ENCODE assay signal across 8 cellular contexts in genomic region chr2:104849618-104850097, GRCh38. TPM values are rescaled to one million over a fixed set of nuclear protein-coding genes. Genes with fewer than 3 reads are reported as not detected.
DNase-seq lines count a peak whose midpoint lies in the region; ATAC-seq, FAIRE-seq and TF ChIP-seq lines count a peak whose summit lies in the region.

No MANE protein-coding gene starts in this region.

- TF ChIP-seq EP300 in K562 (IDR thresholded peaks at IDR 0.05; ENCODE audit: low read length) = no peak

- ATAC-seq in K562 = peak; percentile 81

- no peak overlapping the region for H3K27ac ChIP-seq in A673 (ENCODE audit: low read depth, low read length, poor library complexity, severe bottlenecking)
- H3K27ac ChIP-seq in K562 (ENCODE audit: extremely low read depth, low read depth, low read length) = no peak overlapping the region
- H3K27ac ChIP-seq in layer of hippocampus (ENCODE audit: low read depth, low read length) = peak overlapping the region; percentile 93

- H3K9me3 ChIP-seq in A673 (ENCODE audit: low read depth, low read length, poor library complexity, severe bottlenecking) = no peaks in the 10 kb centered on the region
- H3K9me3 ChIP-seq in K562 (replicated peaks; ENCODE audit: control insufficient read depth, insufficient read depth, low read depth, low read length) = no peaks in the 10 kb centered on the region

- H3K9me3 Mint-ChIP-seq in IgD-negative memory B cell = peaks cover 0 to 11% (median 2%) of the 10 kb centered on the region in 3 donors

- DNase-seq in A673 (ENCODE audit: low spot score) (peak; percentile 73), GM10266 (ENCODE audit: extremely low spot score) (peak; percentile 72), SK-MEL-5 (ENCODE audit: low read depth, low spot score) (peak; percentile 60), K562 (ENCODE audit: extremely low read depth in 1 of 4, low spot score in 3 of 4) (peak; percentile 43 to 67 (median 48)), 8988T (no peak)
- peak; percentile 19 to 60 (median 43) for DNase-seq in stimulated activated CD4-positive, alpha-beta T cell treated with anti-CD3 and anti-CD28 coated beads, TNF-alpha, amount 100 ng/mL, for 24 hours (ENCODE audit: low read depth in 3 of 3)

- H3K4me1 Mint-ChIP-seq in IgD-negative memory B cell = peaks cover 12 to 45% (median 20%) of the 10 kb centered on the region in 3 donors

- H3K4me1 ChIP-seq in A673 (ENCODE audit: insufficient read depth, low read length, poor library complexity, severe bottlenecking) (peaks cover 9% of the 10 kb centered on the region), K562 (replicated peaks in 1 of 2; ENCODE audit: control insufficient read depth in 2 of 2, insufficient read depth in 2 of 2, low read length in 2 of 2) (peaks cover 0 to 13% of the 10 kb centered on the region in 2 experiments; a peak in 2 of 5 replicates)

- no peak overlapping the region for H3K9ac ChIP-seq in K562 (ENCODE audit: insufficient read depth in 1 of 2, low read depth in 2 of 2, low read length in 2 of 2)

- CTCF ChIA-PET in A673 (lab: Charles Lee) = interaction anchor here (0.5 to 1.0 kb wide), 7 partner anchors 17 to 1733 kb away, joined by 3 to 7 read pairs (median 4); no protein-coding TSS in a partner anchor
- CTCF ChIA-PET in K562 (lab: Yijun Ruan, JAX; ENCODE audit: low intra/inter-chr PET ratio) = interaction anchor here (1.6 kb wide), 1 partner anchor 1561 kb away, joined by 4 read pairs; no protein-coding TSS in a partner anchor

- peak; percentile 55 to 67 for TF ChIP-seq RAD21 in K562 (CRISPR knock-in tag; conservative IDR thresholded peaks at IDR 0.05 in 1 of 2, IDR thresholded peaks at IDR 0.05 in 1 of 2)

- H3K36me3 ChIP-seq in A673 (ENCODE audit: insufficient read depth, low read length, poor library complexity, severe bottlenecking) (no peaks in the 10 kb centered on the region), K562 (ENCODE audit: control insufficient read depth, insufficient read depth, low read length) (no peaks in the 10 kb centered on the region)

- FAIRE-seq in K562 (lab: Jason Lieb, UNC) = peak; percentile 83

- no peaks in the 10 kb centered on the region for H4K20me1 ChIP-seq in K562 (replicated peaks; ENCODE audit: control insufficient read depth, insufficient read depth, low read length)

- no peaks in the 10 kb centered on the region for H3K9me1 ChIP-seq in K562 (ENCODE audit: control insufficient read depth, insufficient read depth, low read length)

- peaks cover 3% of the 10 kb centered on the region for H3K36me3 Mint-ChIP-seq in IgD-negative memory B cell

- TF ChIP-seq CTCF in A673 (conservative IDR thresholded peaks at IDR 0.05; ENCODE audit: low read depth, low read length) (peak; percentile 88), GM10266 (IDR thresholded peaks at IDR 0.05; ENCODE audit: control insufficient read depth, insufficient read depth, low read depth, missing control alignments) (peak; percentile 80), K562 (IDR thresholded peaks at IDR 0.05 in 2 of 3, conservative IDR thresholded peaks at IDR 0.05 in 1 of 3; ENCODE audit: insufficient read depth in 2 of 3, low read depth in 1 of 3, low read length in 3 of 3) (peak; percentile 61 to 79 (median 71))

- 5% methylated on average over 4 of the region's 5 CpGs for WGBS in K562 (ENCODE audit: insufficient coverage, low coverage, missing lambda C conversion rate)

- POLR2A ChIA-PET in A673 (lab: Charles Lee; ENCODE audit: low non-redundant PET) = no interaction called here
- POLR2A ChIA-PET in K562 (lab: Yijun Ruan, JAX) = no interaction called here

- no peaks in the 10 kb centered on the region for H3K79me2 ChIP-seq in K562 (ENCODE audit: control insufficient read depth, insufficient read depth, low read length)

- no peak overlapping the region for H3K4me2 ChIP-seq in K562 (ENCODE audit: insufficient read depth, low read length)

- H3K27ac Mint-ChIP-seq in IgD-negative memory B cell = peak overlapping the region; percentile 2 to 81 (median 80)

- BruUV-seq in A673 (replicated peaks; lab: Mats Ljungman, UMichigan) (no TSS peak), K562 (replicated peaks; lab: Mats Ljungman, UMichigan) (no TSS peak)

- H3K4me3 ChIP-seq in A673 (ENCODE audit: low read depth, low read length, poor library complexity, severe bottlenecking) = no peak overlapping the region
- no peak overlapping the region for H3K4me3 ChIP-seq in K562

- H3K27me3 ChIP-seq in A673 (replicated peaks; ENCODE audit: insufficient read depth, low read depth, low read length, poor library complexity) (peaks cover 98% of the 10 kb centered on the region), K562 (ENCODE audit: control insufficient read depth in 2 of 2, insufficient read depth in 2 of 2, low read length in 2 of 2) (peaks cover 4 to 26% of the 10 kb centered on the region in 2 experiments; a peak in 3 of 5 replicates), layer of hippocampus (ENCODE audit: control insufficient read depth, insufficient read depth, low read length) (no peaks in the 10 kb centered on the region)

- in situ Hi-C loops in SK-MEL-5 (cut with HindIII; ENCODE audit: low pct_unique_long_range_greater_than_20kb, low sequenced_read_pairs) (no loop called here), K562 (cut with MboI) (no loop called here)

- H3K27me3 Mint-ChIP-seq in IgD-negative memory B cell = peaks cover 77% of the 10 kb centered on the region

- no peak overlapping the region for H2AFZ ChIP-seq in K562 (ENCODE audit: low read depth, low read length)

- intact Hi-C loops in A673 (cut with micrococcal nuclease; ENCODE audit: unreplicated experiment) = loop anchor here (10.0 kb wide), 1 partner anchor 235 kb away; no protein-coding TSS in a partner anchor
- intact Hi-C loops in K562 (cut with micrococcal nuclease) = loop anchor here (1.0 kb wide), 1 partner anchor 1688 kb away; no protein-coding TSS in a partner anchor

- TF ChIP-seq POLR2A in K562 (conservative IDR thresholded peaks at IDR 0.05) = no peak

- H3K4me3 Mint-ChIP-seq in IgD-negative memory B cell = peak overlapping the region in 1 of 4 donors; percentile 74

TF ChIP-seq in K562, 482 proteins besides CTCF, POLR2A, EP300 and RAD21:
- TF ChIP-seq ZNF316 (IDR thresholded peaks at IDR 0.05) (peak; percentile 18; the same call in 1 of the 2 replicates), SMC3 (conservative IDR thresholded peaks at IDR 0.05; ENCODE audit: insufficient read depth, low read depth, low read length) (peak; percentile 52), ZBTB9 (CRISPR knock-in tag; IDR thresholded peaks at IDR 0.05) (no peak)

RNA-seq across cellular contexts. Expression of gene POU3F3, which starts 4.3 kb away (rescaled TPM):
- 0.13 TPM in 1 of 2 replicates, not detected in the other for total RNA-seq in A673 (2021)
- polyA plus RNA-seq in IgD-negative memory B cell = not detected
- 2.2 TPM in 2 replicates for total RNA-seq in SK-MEL-5 (2014; rRNA removed; shearing (Covaris generic))
- polyA plus RNA-seq in SK-MEL-5 (2015; cell fraction: cytosol; rRNA removed) = 2.2 and 4.3 TPM in 2 replicates
- 2.8 and 5.0 TPM in 2 replicates for polyA plus RNA-seq in SK-MEL-5 (2015; cell fraction: nucleus; rRNA removed)
- total RNA-seq in K562 (2011; cell fraction: chromatin; rRNA removed; ENCODE audit: low replicate concordance) = not detected in 2 replicates
- not detected in 2 replicates for total RNA-seq in K562 (2011; cell fraction: nucleolus; rRNA removed)
- not detected in 2 replicates for total RNA-seq in K562 (2011; cell fraction: nucleoplasm; rRNA removed)
- total RNA-seq in K562 (2014; rRNA removed) = not detected in 2 replicates
- not detected in 2 replicates for total RNA-seq in K562 (2014; rRNA removed; fragmentation: Illumina TruSeq; extraction: Trizol)
- not detected in 2 replicates for total RNA-seq in K562 (2015; rRNA removed; fragmentation: Illumina TruSeq; extraction: Trizol)
- total RNA-seq in K562 (2021) = not detected in 2 replicates
- not detected in 2 replicates for polyA plus RNA-seq in K562 (2011; rRNA removed)
- not detected in 2 replicates for polyA plus RNA-seq in K562 (2011; cell fraction: cytosol; rRNA removed)
- polyA plus RNA-seq in K562 (2011; cell fraction: nucleus; rRNA removed) = not detected in 2 replicates
- not detected in 2 replicates for polyA plus RNA-seq in K562 (2012)
- polyA plus RNA-seq in K562 (2014; fragmentation: Illumina TruSeq; extraction: Trizol) = not detected in 2 replicates
- polyA plus RNA-seq in K562 (2014; fragmentation: Nextera tagmentation; extraction: Ambion mirVana) = not detected
- not detected in 2 replicates for polyA plus RNA-seq in K562 (2014; rRNA removed)
- not detected in 2 replicates for polyA minus RNA-seq in K562 (2011; rRNA and poly(A)+ RNA removed)
- not detected in 2 replicates for polyA minus RNA-seq in K562 (2011; cell fraction: cytosol; rRNA and poly(A)+ RNA removed)
- polyA minus RNA-seq in K562 (2011; cell fraction: nucleus; rRNA and poly(A)+ RNA removed) = not detected in 2 replicates
